Comparison of ENCODE assay signal across 8 cellular contexts in genomic region chr6:28489366-28490190, GRCh38. TPM values are rescaled to one million over a fixed set of nuclear protein-coding genes. Genes with fewer than 3 reads are reported as not detected.
DNase-seq lines count a peak whose midpoint lies in the region; ATAC-seq and TF ChIP-seq lines count a peak whose summit lies in the region.

No MANE protein-coding gene starts in this region.

- TF ChIP-seq CTCF in breast epithelium (IDR thresholded peaks at IDR 0.05), result no peak

- DNase-seq in breast epithelium (ENCODE audit: low spot score in 2 of 2), result peak in 1 of 2 donors; percentile 39
- DNase-seq in kidney glomerular epithelial cell (lab: John Stamatoyannopoulos, UW), result peak; percentile 22
- DNase-seq in stimulated activated CD4-positive, alpha-beta T cell treated with anti-CD3 and anti-CD28 coated beads, Interleukin-2, amount 100 ng/mL, for 48 hours, result peak; percentile 23 to 26
- no peak for DNase-seq in middle frontal gyrus (ENCODE audit: extremely low spot score, low spot score)

- peaks cover 0 to 5% of the 10 kb centered on the region in 2 donors for H3K27me3 ChIP-seq in breast epithelium

- H3K27ac ChIP-seq in breast epithelium, result peak overlapping the region; percentile 65 to 86

- peak; percentile 37 for TF ChIP-seq POLR2A in GM18505 (IDR thresholded peaks at IDR 0.05; ENCODE audit: borderline replicate concordance, extremely low read depth, insufficient read depth, insufficient read length)
- peak; percentile 32 for TF ChIP-seq POLR2A in breast epithelium (IDR thresholded peaks at IDR 0.05)

- peak overlapping the region; percentile 33 to 69 (median 50) for H3K4me3 ChIP-seq in breast epithelium

- H3K4me1 ChIP-seq in breast epithelium, result no peaks in the 10 kb centered on the region

- H3K9me3 ChIP-seq in breast epithelium, result no peaks in the 10 kb centered on the region

- ATAC-seq in GM18505 (IDR thresholded peaks at IDR 0.05; ENCODE audit: unreplicated experiment) (peak; percentile 59), HG03103 (IDR thresholded peaks at IDR 0.05; ENCODE audit: low read depth, unreplicated experiment) (peak; percentile 48), SK-N-SH treated with all-trans-retinoic acid at 6 μM for 48 hours (peak; percentile 91), HG02678 (IDR thresholded peaks at IDR 0.05; ENCODE audit: unreplicated experiment) (no peak)

- H3K36me3 ChIP-seq in breast epithelium, result no peaks in the 10 kb centered on the region

- intact Hi-C loops in breast epithelium (cut with DNase I; ENCODE audit: low total_unique reads), result no loop called here

TF ChIP-seq in SK-N-SH treated with all-trans-retinoic acid at 6 μM for 48 hours, 23 proteins besides CTCF, POLR2A, EP300 and RAD21:
- TF ChIP-seq RARB (CRISPR knock-in tag; IDR thresholded peaks at IDR 0.05) (no peak), PPARA (CRISPR knock-in tag; IDR thresholded peaks at IDR 0.05; ENCODE audit: borderline replicate concordance) (no peak), ZC3H10 (CRISPR knock-in tag; IDR thresholded peaks at IDR 0.05) (no peak), BACH2 (CRISPR knock-in tag; IDR thresholded peaks at IDR 0.05; ENCODE audit: borderline replicate concordance) (no peak), ESRRG (CRISPR knock-in tag; IDR thresholded peaks at IDR 0.05) (no peak), GLIS3 (CRISPR knock-in tag; IDR thresholded peaks at IDR 0.05) (no peak), CSRNP3 (CRISPR knock-in tag; IDR thresholded peaks at IDR 0.05) (no peak), ZFP3 (CRISPR knock-in tag; IDR thresholded peaks at IDR 0.05) (no peak)

RNA-seq across cellular contexts. Expression of gene GPX6, which starts 26.0 kb away (rescaled TPM):
- not detected for total RNA-seq in breast epithelium

RNA-seq across cellular contexts. Expression of gene GPX5, which starts 36.1 kb away (rescaled TPM):
- total RNA-seq in breast epithelium, result not detected

RNA-seq across cellular contexts. Expression of gene ZSCAN23, which starts 46.3 kb away (rescaled TPM):
- total RNA-seq in breast epithelium, result 1 to 10 TPM; 1.1 to 6.0 (median 5.6) TPM
